20 cellular contexts compared by ENCODE assay signal in the genomic region with DNA sequence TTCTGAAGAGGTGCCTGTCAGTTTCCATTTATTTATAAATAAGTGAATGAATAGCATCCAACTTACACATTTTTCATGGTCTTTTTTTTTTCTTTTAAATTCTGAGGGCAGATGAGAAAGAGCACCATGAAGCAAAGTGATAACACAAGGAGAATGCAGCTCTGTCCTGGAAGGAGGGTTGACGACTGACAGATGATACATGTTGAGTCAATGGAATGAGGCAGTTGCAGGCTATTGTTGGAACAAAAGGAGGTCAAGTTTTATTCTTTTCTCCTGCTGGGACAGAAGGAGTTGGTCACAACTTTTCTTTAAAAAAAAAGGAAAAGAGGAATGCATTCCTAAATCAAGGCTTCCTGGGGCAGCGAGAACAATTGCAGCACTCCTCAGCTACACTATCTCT.
"Had no signal": no experiment of that assay in that cellular context is flagged by ENCODE, and none has a peak within 500 bp of the region (broad histone marks: within the 10 kb centered on the region; RNA-seq: fewer than 3 reads in every experiment).

No MANE protein-coding gene starts in this region.

- H3K27ac ChIP-seq: gastroesophageal sphincter, heart right ventricle, lower lobe of right lung, parathyroid adenoma, thyroid gland, uterus, VCaP had no signal

- H3K9me3 ChIP-seq: gastroesophageal sphincter, lower lobe of right lung, thyroid gland, uterus had no signal

- H3K27me3 ChIP-seq: gastroesophageal sphincter, heart right ventricle, thyroid gland, uterus had no signal

- H3K4me3 Mint-ChIP-seq: activated CD4-positive, alpha-beta memory T cell treated with anti-CD3 and anti-CD28 coated beads, Interleukin-2, amount 10 ng/mL, durations not matched to agents 7 days and 5 days; activated CD4-positive, alpha-beta T cell treated with anti-CD3 and anti-CD28 coated beads for 36 hours; activated T-cell treated with anti-CD3 and anti-CD28 coated beads, Interleukin-2, amount 50 U/mL, for 4 hours; naive B cell; stimulated activated naive B cell treated with anti-CD40 and anti-IgM and Interleukin-4, amounts not matched to agents 10 μg/mL and 1 μg/mL and 100 μg/mL, for 72 hours had no signal

- H3K27me3 Mint-ChIP-seq: activated CD4-positive, alpha-beta memory T cell treated with anti-CD3 and anti-CD28 coated beads, Interleukin-2, amount 10 ng/mL, durations not matched to agents 7 days and 5 days; activated CD4-positive, alpha-beta T cell treated with anti-CD3 and anti-CD28 coated beads for 36 hours; naive B cell; stimulated activated naive B cell treated with anti-CD40 and anti-IgM and Interleukin-4, amounts not matched to agents 10 μg/mL and 1 μg/mL and 100 μg/mL, for 72 hours had no signal

- H3K4me1 Mint-ChIP-seq: activated CD4-positive, alpha-beta memory T cell treated with anti-CD3 and anti-CD28 coated beads, Interleukin-2, amount 10 ng/mL, durations not matched to agents 7 days and 5 days; activated CD4-positive, alpha-beta T cell treated with anti-CD3 and anti-CD28 coated beads for 36 hours had no signal

- H3K79me2 ChIP-seq: parathyroid adenoma had no signal

- H3K36me3 ChIP-seq: gastroesophageal sphincter, heart right ventricle, lower lobe of right lung, thyroid gland, uterus had no signal

- H3K4me1 ChIP-seq: heart right ventricle, lower lobe of right lung, parathyroid adenoma, thyroid gland, uterus had no signal

- H2AFZ ChIP-seq: parathyroid adenoma had no signal

- DNase-seq: activated CD4-positive, alpha-beta memory T cell treated with anti-CD3 and anti-CD28 coated beads, Interleukin-2, amount 10 ng/mL, durations not matched to agents 7 days and 5 days; activated CD4-positive, alpha-beta T cell treated with anti-CD3 and anti-CD28 coated beads for 36 hours; activated effector memory CD4-positive, alpha-beta T cell treated with Interleukin-2 at 50 U/mL for 16 hours; activated T-cell treated with anti-CD3 and anti-CD28 coated beads, Interleukin-2, amount 50 U/mL, for 4 hours; amygdala; effector CD8-positive, alpha-beta T cell; heart right ventricle; left colon; lower lobe of right lung; midbrain; naive B cell; stimulated activated CD4-positive, alpha-beta T cell treated with anti-CD3 and anti-CD28 coated beads, Interleukin-2, amount 100 ng/mL, for 48 hours; stimulated activated naive B cell treated with anti-CD40 and anti-IgM and Interleukin-4, amounts not matched to agents 10 μg/mL and 1 μg/mL and 100 μg/mL, for 72 hours; SW 1271; thyroid gland; uterus had no signal

- ATAC-seq: activated CD4-positive, alpha-beta T cell treated with anti-CD3 and anti-CD28 coated beads for 36 hours; activated naive CD4-positive, alpha-beta T cell treated with anti-CD3 and anti-CD28 coated beads, Interleukin-2, amount 50 U/mL, for 72 hours; activated T-cell treated with anti-CD3 and anti-CD28 coated beads, Interleukin-2, amount 50 U/mL, for 4 hours; gastroesophageal sphincter; heart right ventricle; left colon; lower lobe of right lung; stimulated activated naive B cell treated with anti-CD40 and anti-IgM and Interleukin-4, amounts not matched to agents 10 μg/mL and 1 μg/mL and 100 μg/mL, for 72 hours had no signal

- H3K4me3 ChIP-seq: gastroesophageal sphincter, heart right ventricle, lower lobe of right lung, thyroid gland, uterus had no signal

- H3K9ac ChIP-seq: parathyroid adenoma had no signal

- H3K27ac Mint-ChIP-seq: activated CD4-positive, alpha-beta memory T cell treated with anti-CD3 and anti-CD28 coated beads, Interleukin-2, amount 10 ng/mL, durations not matched to agents 7 days and 5 days; activated CD4-positive, alpha-beta T cell treated with anti-CD3 and anti-CD28 coated beads for 36 hours; activated naive CD4-positive, alpha-beta T cell treated with anti-CD3 and anti-CD28 coated beads, Interleukin-2, amount 50 U/mL, for 72 hours; stimulated activated naive B cell treated with anti-CD40 and anti-IgM and Interleukin-4, amounts not matched to agents 10 μg/mL and 1 μg/mL and 100 μg/mL, for 72 hours had no signal
